8 cellular contexts compared by ENCODE assay signal in the genomic region with DNA sequence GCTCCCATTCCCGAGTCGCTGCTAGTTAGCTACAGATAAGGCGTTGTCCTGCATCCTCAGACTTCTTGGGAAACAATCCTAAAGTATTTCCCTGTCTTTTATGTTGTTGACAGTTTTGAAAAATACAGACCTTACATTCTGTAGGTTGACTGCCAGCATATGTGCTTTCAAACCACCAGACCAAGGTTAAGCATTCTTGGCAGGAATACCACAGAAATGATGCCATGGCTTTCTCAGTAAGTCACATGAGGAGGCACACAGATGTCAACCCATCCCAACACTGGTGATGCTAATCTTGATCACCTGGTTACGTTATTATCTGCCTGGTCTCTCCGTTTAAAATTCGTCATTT. TPM values are rescaled to one million over a fixed set of nuclear protein-coding genes. Genes with fewer than 3 reads are reported as not detected.
DNase-seq lines count a peak whose midpoint lies in the region; ATAC-seq, FAIRE-seq and TF ChIP-seq lines count a peak whose summit lies in the region.

No MANE protein-coding gene starts in this region.

- H3K9ac ChIP-seq in PC-3 (ENCODE audit: low read length) = peak overlapping the region; percentile 82

- no peak for TF ChIP-seq CTCF in PC-3 (conservative IDR thresholded peaks at IDR 0.05; ENCODE audit: low read depth, low read length)
- no peak for TF ChIP-seq CTCF in ovary (IDR thresholded peaks at IDR 0.05)

- H3F3A ChIP-seq in PC-3 (ENCODE audit: low read length, unreplicated experiment) = no peaks in the 10 kb centered on the region

- H3K4me2 ChIP-seq in PC-3 (ENCODE audit: low read length) = peak overlapping the region; percentile 86

- no peak for FAIRE-seq in GM19239 (lab: Jason Lieb, UNC)

- POLR2A ChIA-PET in PC-3 (lab: Charles Lee; ENCODE audit: unreplicated experiment) = no interaction called here

- DNase-seq in Daoy (ENCODE audit: low read depth) = peak; percentile 24
- peak; percentile 4 for DNase-seq in PC-3
- no peak for DNase-seq in epithelial cell of prostate (ENCODE audit: low read depth, low spot score)
- DNase-seq in ovary = no peak
- no peak for DNase-seq in GM19239 (ENCODE audit: insufficient read length, low spot score)
- no peak for DNase-seq in OCI-M1 (lab: John Stamatoyannopoulos, UW)
- no peak for DNase-seq in HuH-7 (ENCODE audit: low spot score)

- no peaks in the 10 kb centered on the region for H3K9me2 ChIP-seq in PC-3 (replicated peaks; ENCODE audit: low read length)

- BruUV-seq in PC-3 (replicated peaks; lab: Mats Ljungman, UMichigan) = no TSS peak

- WGBS in ovary, 3 donors = 15 to 26% (median 17%) methylated on average over 6 of the region's 6 CpGs

- H3K4me3 ChIP-seq in PC-3 (ENCODE audit: low read length) (peak overlapping the region; percentile 88), ovary (peak overlapping the region; percentile 95)

- H4K20me1 ChIP-seq in PC-3 (ENCODE audit: low read length) = no peaks in the 10 kb centered on the region

- H3K79me2 ChIP-seq in PC-3 (ENCODE audit: low read length) = peaks cover 24% of the 10 kb centered on the region

- H3K4me1 ChIP-seq in PC-3 (ENCODE audit: insufficient read depth, low read length) (peaks cover 22% of the 10 kb centered on the region; the same call in 1 of the 2 replicates), ovary (ENCODE audit: insufficient read depth) (peaks cover 7% of the 10 kb centered on the region)

- TF ChIP-seq EP300 in ovary (IDR thresholded peaks at IDR 0.05) = no peak

- H3K9me3 ChIP-seq in PC-3 (ENCODE audit: low read length) = no peaks in the 10 kb centered on the region
- H3K9me3 ChIP-seq in ovary = no peaks in the 10 kb centered on the region

- peak overlapping the region; percentile 82; the same call in 1 of the 2 replicates for H2AFZ ChIP-seq in PC-3 (ENCODE audit: low read length)

- no peaks in the 10 kb centered on the region for H3K36me3 ChIP-seq in PC-3 (ENCODE audit: low read depth, low read length)
- no peaks in the 10 kb centered on the region for H3K36me3 ChIP-seq in ovary

- ATAC-seq in PC-3 (no peak), GM19035 (IDR thresholded peaks at IDR 0.05; ENCODE audit: unreplicated experiment) (no peak)

- no peak for TF ChIP-seq POLR2A in ovary (IDR thresholded peaks at IDR 0.05)

- H3K27ac ChIP-seq in PC-3 (ENCODE audit: low read length) (no peak overlapping the region), epithelial cell of prostate (peak overlapping the region; percentile 72), ovary (no peak overlapping the region)

- no peaks in the 10 kb centered on the region for H3K27me3 ChIP-seq in PC-3 (ENCODE audit: low read length)
- no peaks in the 10 kb centered on the region for H3K27me3 ChIP-seq in ovary

- intact Hi-C loops in PC-3 (cut with micrococcal nuclease) (loop anchor here (10.0 kb wide), 1 partner anchor 49 kb away; a partner anchor contains a TSS), ovary (cut with DNase I) (no loop called here)

- CTCF ChIA-PET in PC-3 (lab: Charles Lee) = no interaction called here

RNA-seq across cellular contexts. Expression of a gene that starts 0.9 kb away (rescaled TPM):
- 56.6 and 58.3 TPM in 2 replicates for total RNA-seq in Daoy (2014; rRNA removed; shearing (Covaris generic))
- total RNA-seq in PC-3 (2014; rRNA removed) (27.0 and 39.0 TPM in 2 replicates), ovary (10 to 100 TPM; 12.4 to 20.2 (median 19.0) TPM)
- polyA plus RNA-seq in ovary = 10 to 100 TPM; 14.0 to 28.2 TPM

RNA-seq across cellular contexts. Expression of a gene that starts 47.0 kb away (rescaled TPM):
- total RNA-seq in Daoy (2014; rRNA removed; shearing (Covaris generic)) = 161 and 164 TPM in 2 replicates
- total RNA-seq in PC-3 (2014; rRNA removed) (221 and 251 TPM in 2 replicates), ovary (100 to 1,000 TPM; 140 to 301 (median 261) TPM)
- polyA plus RNA-seq in ovary = 100 to 1,000 TPM; 120 to 241 TPM

RNA-seq across cellular contexts. Expression of a gene that starts 49.6 kb away (rescaled TPM):
- total RNA-seq in Daoy (2014; rRNA removed; shearing (Covaris generic)) = 103 and 104 TPM in 2 replicates
- total RNA-seq in PC-3 (2014; rRNA removed) = 31.2 and 35.0 TPM in 2 replicates
- total RNA-seq in ovary = 10 to 100 TPM in 6 of 7 donors, 1 to 10 TPM in 1; 9.7 to 26.5 (median 20.3) TPM
- polyA plus RNA-seq in ovary = 10 to 100 TPM; 14.6 to 23.9 TPM

Comparison
In these comparisons a context has a peak if more than half of its experiments do, and no peak if none do; other contexts are left out.
1. DNase-seq: peak in Daoy (single experiment) and PC-3 (single experiment); none in epithelial cell of prostate (single experiment), ovary (0 of 5), GM19239 (single experiment), OCI-M1 (single experiment) and HuH-7 (single experiment).